14 cellular contexts compared by ENCODE assay signal in genomic region chr5:132501629-132501956, GRCh38. TPM values are rescaled to one million over a fixed set of nuclear protein-coding genes. Genes with fewer than 3 reads are reported as not detected.
DNase-seq lines count a peak whose midpoint lies in the region; ATAC-seq and TF ChIP-seq lines count a peak whose summit lies in the region.
"Had no signal": no experiment of that assay in that cellular context is flagged by ENCODE, and none has a peak within 500 bp of the region (broad histone marks: within the 10 kb centered on the region; RNA-seq: fewer than 3 reads in every experiment).

No MANE protein-coding gene starts in this region.

- DNase-seq in left ventricle myocardium inferior (no peak), left cardiac atrium (no peak), neuronal stem cell (ENCODE audit: low spot score) (no peak), vagina (ENCODE audit: extremely low spot score in 2 of 2) (no peak), hippocampal formation (lab: John Stamatoyannopoulos, UW) (no peak), GM10248 (ENCODE audit: extremely low spot score) (no peak)

- peak overlapping the region; percentile 60 to 61 for H3K9ac ChIP-seq in duodenal mucosa (ENCODE audit: low read depth in 1 of 2, low read length in 2 of 2)
- H3K9ac ChIP-seq in neuronal stem cell (ENCODE audit: low read depth, low read length, poor library complexity) = no peak overlapping the region

- no peak overlapping the region for H4K8ac ChIP-seq in neuronal stem cell (ENCODE audit: low read depth, low read length)

- H2AFZ ChIP-seq in neuronal stem cell (ENCODE audit: low read length) = no peak overlapping the region

- H3K9me3 ChIP-seq in left ventricle myocardium inferior (replicated peaks) (no peaks in the 10 kb centered on the region), duodenal mucosa (ENCODE audit: control insufficient read depth in 1 of 2, low read length in 2 of 2) (no peaks in the 10 kb centered on the region), neuronal stem cell (replicated peaks in 1 of 2; ENCODE audit: control insufficient read depth in 2 of 2, insufficient read depth in 1 of 2, low read depth in 1 of 2, low read length in 2 of 2) (no peaks in the 10 kb centered on the region), vagina (no peaks in the 10 kb centered on the region)
- H3K9me3 ChIP-seq: A549, ovary had no signal

- no peak for ATAC-seq in left cardiac atrium
- ATAC-seq in HG02642 (IDR thresholded peaks at IDR 0.05; ENCODE audit: poor library complexity, unreplicated experiment) = no peak

- peak overlapping the region; percentile 16 for H2BK15ac ChIP-seq in neuronal stem cell (ENCODE audit: low read length)

- CTCF ChIA-PET in GM10248 (lab: Yijun Ruan, JAX) = interaction anchor here (0.8 to 13.1 kb wide), 29 partner anchors 9 to 407 kb away, joined by 3 to 255 read pairs (median 11); partner anchors contain the start of gene IRF1

- no peak overlapping the region for H3K23ac ChIP-seq in neuronal stem cell (ENCODE audit: low read depth, low read length, poor library complexity)

- H3K4me3 ChIP-seq in left ventricle myocardium inferior = no peak overlapping the region
- H3K4me3 ChIP-seq in duodenal mucosa (ENCODE audit: low read depth in 1 of 2, low read length in 2 of 2) = peak overlapping the region in 1 of 2 donors; percentile 50
- no peak overlapping the region for H3K4me3 ChIP-seq in neuronal stem cell (ENCODE audit: low read length in 2 of 2)
- H3K4me3 ChIP-seq in vagina = no peak overlapping the region
- H3K4me3 ChIP-seq: A549, ovary had no signal

- no peak overlapping the region for H3K14ac ChIP-seq in neuronal stem cell (ENCODE audit: low read length)

- intact Hi-C loops in left ventricle myocardium inferior (cut with micrococcal nuclease) = loop anchor here (2.0 kb wide), 1 partner anchor 115 kb away; no protein-coding TSS in a partner anchor
- intact Hi-C loops in left cardiac atrium (cut with DNase I) = loop anchor here (2.0 to 5.0 kb wide), 2 partner anchors 115 to 214 kb away; no protein-coding TSS in a partner anchor
- intact Hi-C loops in vagina (cut with DNase I) = no loop called here

- TF ChIP-seq POLR2A in vagina (IDR thresholded peaks at IDR 0.05) = no peak

- no peak overlapping the region for H2BK5ac ChIP-seq in neuronal stem cell (ENCODE audit: low read length)

- H2AK5ac ChIP-seq in neuronal stem cell (ENCODE audit: low read depth, low read length) = peak overlapping the region; percentile 4

- WGBS in neuronal stem cell (ENCODE audit: extremely low coverage in 2 of 2, insufficient read length in 2 of 2, insufficient replicate concordance in 1 of 2), 2 donors = no CpG with 5 or more reads among the region's 4 CpGs

- H3K36me3 ChIP-seq in left ventricle myocardium inferior = no peaks in the 10 kb centered on the region
- H3K36me3 ChIP-seq in duodenal mucosa (ENCODE audit: control insufficient read depth in 1 of 2, insufficient read depth in 2 of 2, low read length in 2 of 2) = no peaks in the 10 kb centered on the region
- H3K36me3 ChIP-seq in neuronal stem cell (replicated peaks in 1 of 2; ENCODE audit: control insufficient read depth in 2 of 2, insufficient read depth in 2 of 2, low read length in 2 of 2) = no peaks in the 10 kb centered on the region
- no peaks in the 10 kb centered on the region for H3K36me3 ChIP-seq in vagina
- H3K36me3 ChIP-seq: ovary had no signal

- POLR2A ChIA-PET in GM10248 (lab: Yijun Ruan, JAX) = interaction anchor here (2.4 kb wide), 1 partner anchor 11 kb away, joined by 24 read pairs; the partner anchor contains the start of gene IRF1

- H3K27me3 ChIP-seq in left ventricle myocardium inferior (ENCODE audit: low read depth) (no peaks in the 10 kb centered on the region), duodenal mucosa (ENCODE audit: control insufficient read depth in 1 of 2, insufficient read depth in 2 of 2, low read length in 2 of 2) (no peaks in the 10 kb centered on the region), neuronal stem cell (ENCODE audit: control insufficient read depth in 3 of 3, insufficient read depth in 3 of 3, low read depth in 1 of 3, low read length in 3 of 3) (peaks cover 0 to 28% (median 6%) of the 10 kb centered on the region in 3 experiments), vagina (no peaks in the 10 kb centered on the region)
- H3K27me3 ChIP-seq: ovary had no signal

- no peak overlapping the region for H3K18ac ChIP-seq in neuronal stem cell (ENCODE audit: low read length)

- no peak overlapping the region for H3K4me2 ChIP-seq in neuronal stem cell (ENCODE audit: insufficient read depth, low read length, poor library complexity, severe bottlenecking)
- H3K4me2 ChIP-seq: A549 had no signal

- H4K91ac ChIP-seq in neuronal stem cell (ENCODE audit: low read depth, low read length, poor library complexity) = no peak overlapping the region

- H3K4ac ChIP-seq in neuronal stem cell (ENCODE audit: low read length) = no peak overlapping the region

- no peak overlapping the region for H2BK120ac ChIP-seq in neuronal stem cell (ENCODE audit: low read depth, low read length)

- H3K27ac ChIP-seq in left ventricle myocardium inferior (replicated peaks) (peak overlapping the region; percentile 99), duodenal mucosa (ENCODE audit: low read depth, low read length) (peak overlapping the region; percentile 90), neuronal stem cell (replicated peaks; ENCODE audit: low read length) (no peak overlapping the region), vagina (peak overlapping the region; percentile 17)

- no peaks in the 10 kb centered on the region for H3K79me1 ChIP-seq in neuronal stem cell (ENCODE audit: low read depth, low read length)

- H3K4me1 ChIP-seq in left ventricle myocardium inferior = peaks cover 75% of the 10 kb centered on the region
- peaks cover 75 to 86% of the 10 kb centered on the region in 2 donors for H3K4me1 ChIP-seq in duodenal mucosa (ENCODE audit: control insufficient read depth in 1 of 2, insufficient read depth in 2 of 2, low read length in 2 of 2)
- peaks cover 5 to 13% of the 10 kb centered on the region in 2 donors for H3K4me1 ChIP-seq in neuronal stem cell (ENCODE audit: control insufficient read depth in 2 of 2, insufficient read depth in 1 of 2, low read depth in 1 of 2, low read length in 2 of 2)
- peaks cover 27% of the 10 kb centered on the region for H3K4me1 ChIP-seq in vagina

- no peak overlapping the region for H2BK12ac ChIP-seq in neuronal stem cell (ENCODE audit: low read length)

- TF ChIP-seq CTCF in left ventricle myocardium inferior (IDR thresholded peaks at IDR 0.05; ENCODE audit: borderline replicate concordance) = no peak
- TF ChIP-seq CTCF in vagina (IDR thresholded peaks at IDR 0.05) = no peak
- no peak for TF ChIP-seq CTCF in GM10248 (IDR thresholded peaks at IDR 0.05; ENCODE audit: control extremely low read depth, extremely low read depth, low read depth, missing control alignments)

RNA-seq across cellular contexts. Expression of gene IRF1, which starts 11.0 kb away (rescaled TPM):
- total RNA-seq in left ventricle myocardium inferior (10.9 TPM), left cardiac atrium (10 to 100 TPM; 11.8 to 21.4 TPM), vagina (49.8 TPM)
- polyA plus RNA-seq in neuronal stem cell (2013, experiment 1 of 2) = 1.4 TPM
- polyA plus RNA-seq in neuronal stem cell (2013, experiment 2 of 2) = 1.5 TPM

RNA-seq across cellular contexts. Expression of gene IL5, which starts 41.7 kb away (rescaled TPM):
- total RNA-seq in left ventricle myocardium inferior = not detected
- total RNA-seq in left cardiac atrium = not detected
- polyA plus RNA-seq in neuronal stem cell (2013, experiment 1 of 2) = not detected
- not detected for polyA plus RNA-seq in neuronal stem cell (2013, experiment 2 of 2)
- not detected for total RNA-seq in vagina
- total RNA-seq: CD4-positive, alpha-beta T cell; Daoy; ovary; ureter; WTC11 had no signal
- polyA plus RNA-seq: A549, ovary had no signal

RNA-seq across cellular contexts. Expression of gene RAD50, which starts 55.2 kb away (rescaled TPM):
- 33.4 TPM for total RNA-seq in left ventricle myocardium inferior
- 10 to 100 TPM; 26.7 to 30.2 TPM for total RNA-seq in left cardiac atrium
- 28.2 TPM for polyA plus RNA-seq in neuronal stem cell (2013, experiment 1 of 2)
- polyA plus RNA-seq in neuronal stem cell (2013, experiment 2 of 2) = 28.4 TPM
- 29.0 TPM for total RNA-seq in vagina
